ENCODE assay signal across 37 cellular contexts in the genomic region with DNA sequence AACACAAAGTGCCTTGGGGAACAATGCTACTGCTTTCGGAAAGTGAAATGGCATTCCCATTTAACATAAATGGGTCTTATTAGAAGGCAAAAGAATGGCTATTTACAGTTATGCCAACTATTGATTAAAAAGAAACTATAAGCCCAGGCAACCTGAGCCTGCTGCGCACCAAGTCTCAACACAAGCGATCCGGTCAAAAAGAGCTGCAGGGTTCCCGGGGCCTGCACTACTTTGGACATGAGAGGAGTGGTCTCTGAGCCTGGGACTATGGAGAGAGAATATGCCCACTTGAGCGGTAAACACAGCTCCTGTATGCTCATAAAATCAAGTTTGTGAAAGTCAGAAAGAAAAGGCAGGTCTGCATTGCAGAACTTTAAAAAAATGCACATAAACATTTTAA.
"Had no signal": no experiment of that assay in that cellular context is flagged by ENCODE, and none has a peak within 500 bp of the region (broad histone marks: within the 10 kb centered on the region; RNA-seq: fewer than 3 reads in every experiment).

No MANE protein-coding gene starts in this region.

- H3K36me3 ChIP-seq: adrenal gland, ascending aorta, brain microvascular endothelial cell, breast epithelium, cardiac muscle cell had no signal

- H3K9me3 ChIP-seq: adrenal gland, ascending aorta, body of pancreas, breast epithelium had no signal

- H3K4me3 ChIP-seq: adrenal gland, ascending aorta, body of pancreas, breast epithelium, cardiac muscle cell had no signal

- H3K27ac Mint-ChIP-seq: activated naive CD4-positive, alpha-beta T cell treated with anti-CD3 and anti-CD28 coated beads for 36 hours; activated naive CD4-positive, alpha-beta T cell treated with anti-CD3 and anti-CD28 coated beads, Interleukin-2, amount 10 ng/mL, durations not matched to agents 7 days and 5 days; activated naive CD4-positive, alpha-beta T cell treated with anti-CD3 and anti-CD28 coated beads, Interleukin-2, amount 50 U/mL, for 24 hours; activated naive CD8-positive, alpha-beta T cell; activated naive CD8-positive, alpha-beta T cell treated with anti-CD3 and anti-CD28 coated beads for 36 hours; activated naive CD8-positive, alpha-beta T cell treated with anti-CD3 and anti-CD28 coated beads, Interleukin-2, amount 10 ng/mL, durations not matched to agents 7 days and 5 days; activated naive CD8-positive, alpha-beta T cell treated with anti-CD3 and anti-CD28 coated beads, Interleukin-2, amount 50 U/mL, for 24 hours; activated T-cell treated with anti-CD3 and anti-CD28 coated beads, Interleukin-2, amount 50 U/mL, for 24 hours; activated T-cell treated with anti-CD3 and anti-CD28 coated beads, Interleukin-2, amount 50 U/mL, for 72 hours; activated T-helper 1 cell treated with anti-CD3 and anti-CD28 coated beads, Interleukin-12 subunit alpha, Interleukin-12 subunit beta, Interleukin-2, Interleukin-4 antibody, amounts not matched to agents 30 ng/mL and 10 ng/mL and 1 ng/mL, durations not matched to agents 14 hours and 24 hours and 36 hours; activated T-helper 17 cell treated with anti-CD3 and anti-CD28 coated beads, Interleukin-2, amount 50 U/mL, for 72 hours; activated T-helper 2 cell treated with anti-CD3 and anti-CD28 coated beads, Interferon-gamma antibody, Interleukin-2, Interleukin-4, amounts not matched to agents 10 μg/mL and 5 μg/mL and 100 μg/mL, durations not matched to agents 14 hours and 24 hours and 36 hours had no signal

- H3K27ac ChIP-seq: adrenal gland, ascending aorta, body of pancreas, brain microvascular endothelial cell, breast epithelium, cardiac muscle cell had no signal

- H3K27me3 Mint-ChIP-seq: activated naive CD4-positive, alpha-beta T cell treated with anti-CD3 and anti-CD28 coated beads, Interleukin-2, amount 10 ng/mL, durations not matched to agents 7 days and 5 days; activated naive CD4-positive, alpha-beta T cell treated with anti-CD3 and anti-CD28 coated beads, Interleukin-2, amount 50 U/mL, for 24 hours; activated naive CD8-positive, alpha-beta T cell; activated naive CD8-positive, alpha-beta T cell treated with anti-CD3 and anti-CD28 coated beads for 36 hours; activated naive CD8-positive, alpha-beta T cell treated with anti-CD3 and anti-CD28 coated beads, Interleukin-2, amount 10 ng/mL, durations not matched to agents 7 days and 5 days; activated naive CD8-positive, alpha-beta T cell treated with anti-CD3 and anti-CD28 coated beads, Interleukin-2, amount 50 U/mL, for 24 hours; activated T-cell treated with anti-CD3 and anti-CD28 coated beads, Interleukin-2, amount 50 U/mL, for 24 hours; activated T-helper 17 cell treated with anti-CD3 and anti-CD28 coated beads, Interleukin-2, amount 50 U/mL, for 72 hours had no signal

- H3K4me1 ChIP-seq: adrenal gland, ascending aorta, body of pancreas, breast epithelium had no signal

- DNase-seq: activated effector memory CD4-positive, alpha-beta T cell treated with anti-CD3 and anti-CD28 coated beads, Interleukin-2, amount 50 U/mL, for 16 hours; activated effector memory CD4-positive, alpha-beta T cell treated with Interleukin-2 at 50 U/mL for 16 hours; activated gamma-delta T cell; activated gamma-delta T cell treated with Interleukin-2 at 50 U/mL for 16 hours; activated naive CD4-positive, alpha-beta T cell; activated naive CD4-positive, alpha-beta T cell treated with anti-CD3 and anti-CD28 coated beads for 36 hours; activated naive CD4-positive, alpha-beta T cell treated with anti-CD3 and anti-CD28 coated beads, Interleukin-2, amount 10 ng/mL, durations not matched to agents 7 days and 5 days; activated naive CD4-positive, alpha-beta T cell treated with anti-CD3 and anti-CD28 coated beads, Interleukin-2, amount 50 U/mL, for 16 hours; activated naive CD4-positive, alpha-beta T cell treated with Interleukin-2 at 50 U/mL for 16 hours; activated naive CD8-positive, alpha-beta T cell treated with anti-CD3 and anti-CD28 coated beads for 36 hours; activated naive CD8-positive, alpha-beta T cell treated with anti-CD3 and anti-CD28 coated beads, Interleukin-2, amount 10 ng/mL, durations not matched to agents 7 days and 5 days; activated naive CD8-positive, alpha-beta T cell treated with anti-CD3 and anti-CD28 coated beads, Interleukin-2, amount 50 U/mL, for 24 hours; activated T-cell treated with anti-CD3 and anti-CD28 coated beads, Interleukin-2, amount 50 U/mL, for 24 hours; activated T-cell treated with anti-CD3 and anti-CD28 coated beads, Interleukin-2, amount 50 U/mL, for 4 hours; activated T-cell treated with anti-CD3 and anti-CD28 coated beads, Interleukin-2, amount 50 U/mL, for 48 hours; activated T-cell treated with anti-CD3 and anti-CD28 coated beads, Interleukin-2, amount 50 U/mL, for 72 hours; adrenal gland; amniotic stem cell; amygdala; anterior cingulate cortex; aorta; body of pancreas; brain microvascular endothelial cell; caudate nucleus; central memory CD4-positive, alpha-beta T cell; cerebellar nuclear complex had no signal

- H3K4me1 Mint-ChIP-seq: activated naive CD4-positive, alpha-beta T cell treated with anti-CD3 and anti-CD28 coated beads, Interleukin-2, amount 10 ng/mL, durations not matched to agents 7 days and 5 days; activated naive CD4-positive, alpha-beta T cell treated with anti-CD3 and anti-CD28 coated beads, Interleukin-2, amount 50 U/mL, for 24 hours; activated naive CD8-positive, alpha-beta T cell treated with anti-CD3 and anti-CD28 coated beads for 36 hours; activated naive CD8-positive, alpha-beta T cell treated with anti-CD3 and anti-CD28 coated beads, Interleukin-2, amount 10 ng/mL, durations not matched to agents 7 days and 5 days; activated naive CD8-positive, alpha-beta T cell treated with anti-CD3 and anti-CD28 coated beads, Interleukin-2, amount 50 U/mL, for 24 hours; activated T-helper 17 cell treated with anti-CD3 and anti-CD28 coated beads, Interleukin-2, amount 50 U/mL, for 72 hours; central memory CD8-positive, alpha-beta T cell had no signal

- ATAC-seq: activated naive CD4-positive, alpha-beta T cell treated with anti-CD3 and anti-CD28 coated beads, Interleukin-2, amount 50 U/mL, for 72 hours; activated naive CD8-positive, alpha-beta T cell treated with anti-CD3 and anti-CD28 coated beads, Interleukin-2, amount 50 U/mL, for 24 hours; activated T-cell treated with anti-CD3 and anti-CD28 coated beads, Interleukin-2, amount 50 U/mL, for 4 hours; activated T-cell treated with anti-CD3 and anti-CD28 coated beads, Interleukin-2, amount 50 U/mL, for 72 hours; activated T-helper 17 cell treated with anti-CD3 and anti-CD28 coated beads, Interleukin-2, amount 50 U/mL, for 72 hours; body of pancreas had no signal

- H3K27me3 ChIP-seq: adrenal gland, ascending aorta, body of pancreas, brain microvascular endothelial cell, breast epithelium, cardiac muscle cell had no signal

- H3K9me3 Mint-ChIP-seq: activated naive CD4-positive, alpha-beta T cell treated with anti-CD3 and anti-CD28 coated beads, Interleukin-2, amount 10 ng/mL, durations not matched to agents 7 days and 5 days; activated naive CD8-positive, alpha-beta T cell treated with anti-CD3 and anti-CD28 coated beads, Interleukin-2, amount 10 ng/mL, durations not matched to agents 7 days and 5 days; activated T-cell treated with anti-CD3 and anti-CD28 coated beads, Interleukin-2, amount 50 U/mL, for 4 hours; activated T-cell treated with anti-CD3 and anti-CD28 coated beads, Interleukin-2, amount 50 U/mL, for 72 hours; activated T-helper 1 cell treated with anti-CD3 and anti-CD28 coated beads, Interleukin-12 subunit alpha, Interleukin-12 subunit beta, Interleukin-2, Interleukin-4 antibody, amounts not matched to agents 30 ng/mL and 10 ng/mL and 1 ng/mL, durations not matched to agents 14 hours and 24 hours and 36 hours; activated T-helper 2 cell treated with anti-CD3 and anti-CD28 coated beads, Interferon-gamma antibody, Interleukin-2, Interleukin-4, amounts not matched to agents 10 μg/mL and 5 μg/mL and 100 μg/mL, durations not matched to agents 14 hours and 24 hours and 36 hours; brain; central memory CD8-positive, alpha-beta T cell had no signal

- H3K4me3 Mint-ChIP-seq: activated naive CD4-positive, alpha-beta T cell treated with anti-CD3 and anti-CD28 coated beads for 36 hours; activated naive CD4-positive, alpha-beta T cell treated with anti-CD3 and anti-CD28 coated beads, Interleukin-2, amount 10 ng/mL, durations not matched to agents 7 days and 5 days; activated naive CD4-positive, alpha-beta T cell treated with anti-CD3 and anti-CD28 coated beads, Interleukin-2, amount 50 U/mL, for 24 hours; activated naive CD8-positive, alpha-beta T cell; activated naive CD8-positive, alpha-beta T cell treated with anti-CD3 and anti-CD28 coated beads for 36 hours; activated naive CD8-positive, alpha-beta T cell treated with anti-CD3 and anti-CD28 coated beads, Interleukin-2, amount 10 ng/mL, durations not matched to agents 7 days and 5 days; activated naive CD8-positive, alpha-beta T cell treated with anti-CD3 and anti-CD28 coated beads, Interleukin-2, amount 50 U/mL, for 24 hours; activated T-cell treated with anti-CD3 and anti-CD28 coated beads, Interleukin-2, amount 50 U/mL, for 24 hours; activated T-cell treated with anti-CD3 and anti-CD28 coated beads, Interleukin-2, amount 50 U/mL, for 4 hours; activated T-cell treated with anti-CD3 and anti-CD28 coated beads, Interleukin-2, amount 50 U/mL, for 72 hours; activated T-helper 1 cell treated with anti-CD3 and anti-CD28 coated beads, Interleukin-12 subunit alpha, Interleukin-12 subunit beta, Interleukin-2, Interleukin-4 antibody, amounts not matched to agents 30 ng/mL and 10 ng/mL and 1 ng/mL, durations not matched to agents 14 hours and 24 hours and 36 hours; activated T-helper 17 cell treated with anti-CD3 and anti-CD28 coated beads, Interleukin-2, amount 50 U/mL, for 72 hours; brain; central memory CD8-positive, alpha-beta T cell had no signal

- H3K36me3 Mint-ChIP-seq: activated naive CD4-positive, alpha-beta T cell treated with anti-CD3 and anti-CD28 coated beads, Interleukin-2, amount 10 ng/mL, durations not matched to agents 7 days and 5 days; activated naive CD4-positive, alpha-beta T cell treated with anti-CD3 and anti-CD28 coated beads, Interleukin-2, amount 50 U/mL, for 24 hours; activated naive CD4-positive, alpha-beta T cell treated with anti-CD3 and anti-CD28 coated beads, Interleukin-2, amount 50 U/mL, for 72 hours; activated naive CD8-positive, alpha-beta T cell; activated naive CD8-positive, alpha-beta T cell treated with anti-CD3 and anti-CD28 coated beads for 36 hours; activated naive CD8-positive, alpha-beta T cell treated with anti-CD3 and anti-CD28 coated beads, Interleukin-2, amount 10 ng/mL, durations not matched to agents 7 days and 5 days; brain had no signal
